Comparison of ENCODE assay signal across 10 cellular contexts in the genomic region with DNA sequence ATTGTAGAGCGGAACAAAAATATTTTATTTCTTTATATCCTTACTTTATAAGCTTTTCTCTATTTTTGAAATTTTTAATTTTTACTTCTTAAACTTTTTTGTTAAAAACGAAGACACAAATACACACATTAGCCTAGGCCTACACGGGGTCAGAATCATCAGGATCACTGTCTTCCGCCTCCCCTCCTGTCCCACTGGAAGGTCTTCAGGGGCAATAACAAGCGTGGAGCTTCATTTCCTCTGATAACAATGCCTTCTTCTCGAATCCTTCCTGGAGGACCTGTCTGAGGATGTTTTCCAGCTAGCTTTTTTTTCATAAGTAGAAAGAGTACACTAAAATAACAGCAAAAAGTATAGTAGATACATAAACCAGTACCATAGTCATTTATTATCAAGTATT.
"Had no signal": no experiment of that assay in that cellular context is flagged by ENCODE, and none has a peak within 500 bp of the region (broad histone marks: within the 10 kb centered on the region; RNA-seq: fewer than 3 reads in every experiment).

No MANE protein-coding gene starts in this region.

- H3K4me1 Mint-ChIP-seq: GM23338, H9 had no signal

- H3K9ac ChIP-seq: GM23248 had no signal

- H3K4me3 Mint-ChIP-seq: GM23338, H9, HFFc6 had no signal

- H3K4me3 ChIP-seq: GM23248, GM23338, HAP-1 had no signal

- H3K27ac ChIP-seq: GM23248 had no signal

- H3K4me2 ChIP-seq: GM23338 had no signal

- H2AFZ ChIP-seq: GM23248, GM23338 had no signal

- H3K27ac Mint-ChIP-seq: GM23338, H9, HFFc6 had no signal

- H3K4me1 ChIP-seq: HAP-1 had no signal

- FAIRE-seq: H1 had no signal

- DNase-seq: GM23248, GOT3, H7, H9, HCEC 1CT, HFFc6 had no signal

- H3K36me3 ChIP-seq: HAP-1 had no signal

- H3K9me3 ChIP-seq: HAP-1 had no signal

- H3K9me3 Mint-ChIP-seq: HFFc6 had no signal

- ATAC-seq: GM23338, HCT116 had no signal
